In the genomic region with DNA sequence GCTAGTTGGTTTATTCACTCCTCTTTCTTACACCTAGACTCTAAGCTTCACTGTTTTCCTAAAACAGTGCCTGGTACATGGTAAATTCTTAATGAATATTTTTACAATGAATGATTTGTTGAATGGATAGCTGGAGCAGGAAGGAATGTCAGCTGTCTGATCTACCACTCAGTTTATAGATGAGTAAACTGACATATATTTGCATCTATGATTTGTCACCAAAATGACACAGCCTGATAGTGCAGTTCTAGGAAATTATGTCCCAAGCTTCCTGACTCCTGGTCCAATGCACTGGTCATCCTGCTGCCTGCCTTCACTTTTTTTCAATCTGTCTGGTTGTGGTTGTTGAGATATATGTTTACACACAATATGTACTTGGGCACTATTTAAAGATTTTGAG, we compare ENCODE assay signal across 17 cellular contexts.
DNase-seq lines count a peak whose midpoint lies in the region; ATAC-seq, FAIRE-seq and TF ChIP-seq lines count a peak whose summit lies in the region.
"Had no signal": no experiment of that assay in that cellular context is flagged by ENCODE, and none has a peak within 500 bp of the region (broad histone marks: within the 10 kb centered on the region; RNA-seq: fewer than 3 reads in every experiment).

No MANE protein-coding gene starts in this region.

- no peak overlapping the region for H3K9ac ChIP-seq in mesenchymal stem cell (ENCODE audit: low read length)

- H2BK12ac ChIP-seq in mesenchymal stem cell (ENCODE audit: low read length in 2 of 2): no peak overlapping the region

- H3K79me1 ChIP-seq in mesenchymal stem cell (replicated peaks; ENCODE audit: low read length, poor library complexity, severe bottlenecking): no peaks in the 10 kb centered on the region

- no peak overlapping the region for H3K18ac ChIP-seq in mesenchymal stem cell (ENCODE audit: low read depth in 1 of 2, low read length in 2 of 2)

- no peak overlapping the region for H3K4me2 ChIP-seq in mesenchymal stem cell (ENCODE audit: low read length, poor library complexity, severe bottlenecking)

- no peak overlapping the region for H2BK120ac ChIP-seq in mesenchymal stem cell (ENCODE audit: low read depth, low read length)

- H2AK5ac ChIP-seq in mesenchymal stem cell (ENCODE audit: low read length, severe bottlenecking): no peak overlapping the region

- H4K91ac ChIP-seq in mesenchymal stem cell (ENCODE audit: low read length): no peak overlapping the region

- ATAC-seq in HG02759 (IDR thresholded peaks at IDR 0.05; ENCODE audit: unreplicated experiment): no peak
- ATAC-seq: activated naive CD8-positive, alpha-beta T cell treated with anti-CD3 and anti-CD28 coated beads, Interleukin-2, amount 50 U/mL, for 24 hours; stimulated activated naive B cell treated with anti-CD40 and anti-IgM and Interleukin-4, amounts not matched to agents 10 μg/mL and 1 μg/mL and 100 μg/mL, for 72 hours had no signal

- in situ Hi-C loops in astrocyte of the spinal cord (cut with HindIII; ENCODE audit: low sequenced_read_pairs): no loop called here

- peaks cover 2% of the 10 kb centered on the region for H3K4me1 ChIP-seq in mesenchymal stem cell (ENCODE audit: control insufficient read depth, insufficient read depth, low read depth, low read length)

- DNase-seq in AG10803 (ENCODE audit: low read depth) (peak; percentile 54), LHCN-M2 (ENCODE audit: low read depth) (peak; percentile 63), astrocyte of the spinal cord (ENCODE audit: low read depth, low spot score) (peak; percentile 23), mesenchymal stem cell (peak; percentile 62), SKM-1 treated with dmso at 0.1 percent for 144 hours (lab: John Stamatoyannopoulos, UW; ENCODE audit: unreplicated experiment) (no peak), frontal cortex (ENCODE audit: low spot score in 2 of 2) (no peak)
- DNase-seq in stimulated activated CD4-positive, alpha-beta T cell treated with anti-CD3 and anti-CD28 coated beads, Interleukin-15, amount 100 ng/mL, for 24 hours: no peak
- DNase-seq: activated naive CD8-positive, alpha-beta T cell treated with anti-CD3 and anti-CD28 coated beads, Interleukin-2, amount 50 U/mL, for 24 hours; CD4-positive, alpha-beta memory T cell; effector memory CD4-positive, alpha-beta T cell; NCI-H187 treated with DMSO at 0.1 percent for 48 hours; NCI-H524; retina; Right ventricle myocardium superior; stimulated activated naive B cell treated with anti-CD40 and anti-IgM and Interleukin-4, amounts not matched to agents 10 μg/mL and 1 μg/mL and 100 μg/mL, for 72 hours; thyroid gland had no signal

- TF ChIP-seq CTCF in AG10803 (conservative IDR thresholded peaks at IDR 0.05; ENCODE audit: low read length) (no peak), astrocyte of the spinal cord (IDR thresholded peaks at IDR 0.05; ENCODE audit: low read depth, low read length) (no peak)

- no peak overlapping the region for H2BK15ac ChIP-seq in mesenchymal stem cell (ENCODE audit: low read depth, poor library complexity, severe bottlenecking)

- H3K14ac ChIP-seq in mesenchymal stem cell (ENCODE audit: low read length in 2 of 2): no peak overlapping the region

- no peak overlapping the region for H3K23ac ChIP-seq in mesenchymal stem cell (ENCODE audit: low read length in 2 of 2)

- no peak overlapping the region for H3K27ac ChIP-seq in mesenchymal stem cell (ENCODE audit: low read length, poor library complexity, severe bottlenecking)
- H3K27ac ChIP-seq: thyroid gland had no signal

- H3K9me3 ChIP-seq in mesenchymal stem cell (ENCODE audit: control insufficient read depth, low read length): no peaks in the 10 kb centered on the region
- H3K9me3 ChIP-seq: thyroid gland had no signal

- H3K4ac ChIP-seq in mesenchymal stem cell (ENCODE audit: low read depth in 1 of 2, low read length in 2 of 2): no peak overlapping the region

- no peaks in the 10 kb centered on the region for H3K27me3 ChIP-seq in mesenchymal stem cell (ENCODE audit: control insufficient read depth in 1 of 2, insufficient read depth in 1 of 2, low read length in 2 of 2)
- H3K27me3 ChIP-seq: thyroid gland had no signal

- H2BK5ac ChIP-seq in mesenchymal stem cell (ENCODE audit: low read depth, low read length, poor library complexity, severe bottlenecking): no peak overlapping the region

- H3K4me3 ChIP-seq in AG10803 (ENCODE audit: low read length) (no peak overlapping the region), astrocyte of the spinal cord (ENCODE audit: low read depth, low read length) (no peak overlapping the region), mesenchymal stem cell (ENCODE audit: insufficient read depth in 1 of 2, low read depth in 1 of 2, low read length in 2 of 2) (no peak overlapping the region)
- H3K4me3 ChIP-seq: thyroid gland had no signal

- no peaks in the 10 kb centered on the region for H3K36me3 ChIP-seq in mesenchymal stem cell (ENCODE audit: control insufficient read depth in 1 of 2, insufficient read depth in 2 of 2, low read depth in 1 of 2, low read length in 2 of 2)
- H3K36me3 ChIP-seq: thyroid gland had no signal

- no peak for FAIRE-seq in frontal cortex (lab: Jason Lieb, UNC)

- H2AFZ ChIP-seq in mesenchymal stem cell (ENCODE audit: low read depth, low read length): no peak overlapping the region

- H4K8ac ChIP-seq in mesenchymal stem cell (ENCODE audit: low read length): no peak overlapping the region

Comparison
In these comparisons a context has a peak if more than half of its experiments do, and no peak if none do; other contexts are left out.
1. DNase-seq: peak in AG10803 (single experiment), LHCN-M2 (single experiment), astrocyte of the spinal cord (single experiment) and mesenchymal stem cell (single experiment); none in SKM-1 treated with dmso at 0.1 percent for 144 hours (single experiment), frontal cortex (0 of 2) and stimulated activated CD4-positive, alpha-beta T cell treated with anti-CD3 and anti-CD28 coated beads, Interleukin-15, amount 100 ng/mL, for 24 hours (single experiment).